9 cellular contexts compared by ENCODE assay signal in genomic region chr5:115450741-115451140, GRCh38.
DNase-seq lines count a peak whose midpoint lies in the region; ATAC-seq and TF ChIP-seq lines count a peak whose summit lies in the region.
"Had no signal": no experiment of that assay in that cellular context is flagged by ENCODE, and none has a peak within 500 bp of the region (broad histone marks: within the 10 kb centered on the region; RNA-seq: fewer than 3 reads in every experiment).

No MANE protein-coding gene starts in this region.

- H3K4me3 Mint-ChIP-seq in CD8-positive, alpha-beta T cell: no peak overlapping the region
- H3K4me3 Mint-ChIP-seq: neural crest cell had no signal

- in situ Hi-C loops in astrocyte of the spinal cord (cut with HindIII; ENCODE audit: low sequenced_read_pairs): no loop called here

- peak overlapping the region; percentile 83 to 86 for H3K27ac ChIP-seq in mucosa of rectum (ENCODE audit: low read depth in 2 of 2, low read length in 2 of 2)
- no peak overlapping the region for H3K27ac ChIP-seq in substantia nigra (ENCODE audit: low read depth, low read length, poor library complexity, severe bottlenecking)
- H3K27ac ChIP-seq in CD8-positive, alpha-beta T cell (ENCODE audit: low read depth, low read length): no peak overlapping the region

- H3K36me3 Mint-ChIP-seq in CD8-positive, alpha-beta T cell: no peaks in the 10 kb centered on the region

- peak overlapping the region in 1 of 2 donors; percentile 54 for H3K9ac ChIP-seq in mucosa of rectum (ENCODE audit: low read depth in 1 of 2, low read length in 2 of 2)

- H3K9me3 Mint-ChIP-seq in CD8-positive, alpha-beta T cell: no peaks in the 10 kb centered on the region
- H3K9me3 Mint-ChIP-seq: neural crest cell had no signal

- peaks cover 30 to 44% of the 10 kb centered on the region in 2 donors for H3K4me1 ChIP-seq in mucosa of rectum (ENCODE audit: control insufficient read depth in 2 of 2, insufficient read depth in 2 of 2, low read length in 2 of 2)
- H3K4me1 ChIP-seq in CD8-positive, alpha-beta T cell (ENCODE audit: insufficient read depth, low read length): no peaks in the 10 kb centered on the region

- H3K36me3 ChIP-seq in mucosa of rectum (ENCODE audit: control insufficient read depth in 2 of 2, insufficient read depth in 2 of 2, low read length in 2 of 2): no peaks in the 10 kb centered on the region
- no peaks in the 10 kb centered on the region for H3K36me3 ChIP-seq in CD8-positive, alpha-beta T cell (ENCODE audit: insufficient read depth, low read length)

- no peak for TF ChIP-seq CTCF in astrocyte of the spinal cord (IDR thresholded peaks at IDR 0.05; ENCODE audit: low read depth, low read length)
- TF ChIP-seq CTCF in CD8-positive, alpha-beta T cell (IDR thresholded peaks at IDR 0.05): no peak

- peak; percentile 81 for DNase-seq in EL
- DNase-seq in astrocyte of the spinal cord (ENCODE audit: low read depth, low spot score): peak; percentile 65
- no peak for DNase-seq in activated gamma-delta T cell treated with Interleukin-2 at 50 U/mL for 16 hours
- no peak for DNase-seq in substantia nigra (lab: John Stamatoyannopoulos, UW)
- no peak for DNase-seq in NCI-H2029 (lab: John Stamatoyannopoulos, UW)
- no peak for DNase-seq in CD8-positive, alpha-beta T cell

- intact Hi-C loops in CD8-positive, alpha-beta T cell (cut with DNase I, micrococcal nuclease): no loop called here

- POLR2A ChIA-PET in CD8-positive, alpha-beta T cell (lab: Charles Lee): no interaction called here

- H3K27ac Mint-ChIP-seq in CD8-positive, alpha-beta T cell: no peak overlapping the region

- CTCF ChIA-PET in CD8-positive, alpha-beta T cell (lab: Charles Lee): no interaction called here

- H3K4me1 Mint-ChIP-seq in CD8-positive, alpha-beta T cell (ENCODE audit: low read depth): no peaks in the 10 kb centered on the region

- H3K27me3 Mint-ChIP-seq in CD8-positive, alpha-beta T cell (ENCODE audit: low read depth): no peaks in the 10 kb centered on the region

- H3K9me3 ChIP-seq in mucosa of rectum (ENCODE audit: control insufficient read depth in 2 of 2, low read length in 2 of 2): no peaks in the 10 kb centered on the region
- H3K9me3 ChIP-seq in CD8-positive, alpha-beta T cell (ENCODE audit: low read length): no peaks in the 10 kb centered on the region

- ATAC-seq in HG02571 (IDR thresholded peaks at IDR 0.05; ENCODE audit: unreplicated experiment): peak; percentile 82
- ATAC-seq in CD8-positive, alpha-beta T cell: no peak

- no peaks in the 10 kb centered on the region for H3K27me3 ChIP-seq in mucosa of rectum (ENCODE audit: control insufficient read depth in 2 of 2, insufficient read depth in 2 of 2, low read length in 2 of 2)
- no peaks in the 10 kb centered on the region for H3K27me3 ChIP-seq in CD8-positive, alpha-beta T cell (ENCODE audit: insufficient read depth, low read length)

- no peak overlapping the region for H3K4me3 ChIP-seq in astrocyte of the spinal cord (ENCODE audit: low read depth, low read length)
- no peak overlapping the region for H3K4me3 ChIP-seq in mucosa of rectum (ENCODE audit: low read length in 2 of 2)
- H3K4me3 ChIP-seq in CD8-positive, alpha-beta T cell (ENCODE audit: low read depth, low read length): no peak overlapping the region

Comparison
In these comparisons a context has a peak if more than half of its experiments do, and no peak if none do; other contexts are left out.
1. DNase-seq: peak in EL (single experiment) and astrocyte of the spinal cord (single experiment); none in activated gamma-delta T cell treated with Interleukin-2 at 50 U/mL for 16 hours (single experiment), substantia nigra (0 of 49), NCI-H2029 (single experiment) and CD8-positive, alpha-beta T cell (0 of 7).
2. H3K27ac ChIP-seq: peak in mucosa of rectum (2 of 2); none in substantia nigra (single experiment) and CD8-positive, alpha-beta T cell (single experiment).